In genomic region chr11:12220305-12220704, GRCh38 we compare ENCODE assay signal across 15 cellular contexts.
DNase-seq lines count a peak whose midpoint lies in the region; ATAC-seq, FAIRE-seq and TF ChIP-seq lines count a peak whose summit lies in the region.
"Had no signal": no experiment of that assay in that cellular context is flagged by ENCODE, and none has a peak within 500 bp of the region (broad histone marks: within the 10 kb centered on the region; RNA-seq: fewer than 3 reads in every experiment).

No MANE protein-coding gene starts in this region.

- no peak overlapping the region for H3K27ac ChIP-seq in H9 (ENCODE audit: insufficient read length, low read depth, low read length)
- H3K27ac ChIP-seq in sigmoid colon: peak overlapping the region; percentile 66 to 89 (median 76)
- no peak overlapping the region for H3K27ac ChIP-seq in kidney (ENCODE audit: low read depth in 2 of 2, low read length in 2 of 2)
- H3K27ac ChIP-seq: SK-N-MC had no signal

- peaks cover 4 to 12% of the 10 kb centered on the region in 2 experiments for H3K4me1 Mint-ChIP-seq in H9

- 0 out of 2 replicates have a peak overlapping the region, but pooled peaks have one; percentile 39 for H3K14ac ChIP-seq in H9 (ENCODE audit: insufficient read depth, low read length)

- H2BK15ac ChIP-seq in H9 (ENCODE audit: low read depth, low read length): no peak overlapping the region

- H2BK20ac ChIP-seq in H9 (ENCODE audit: low read depth, low read length, poor library complexity, severe bottlenecking): no peak overlapping the region

- H3K18ac ChIP-seq in H9 (ENCODE audit: insufficient read length, low read depth, low read length): no peak overlapping the region

- no peak overlapping the region for H3T11ph ChIP-seq in H9 (ENCODE audit: low read length)

- no peaks in the 10 kb centered on the region for H3K4me1 ChIP-seq in H9 (ENCODE audit: insufficient read depth, low read length)
- peaks cover 0 to 94% (median 78%) of the 10 kb centered on the region in 4 donors for H3K4me1 ChIP-seq in sigmoid colon
- H3K4me1 ChIP-seq in kidney (ENCODE audit: control insufficient read depth in 1 of 2, insufficient read depth in 1 of 2, low read depth in 1 of 2, low read length in 2 of 2): peaks cover 0 to 3% of the 10 kb centered on the region in 2 donors

- H3K27ac Mint-ChIP-seq in H9: peak overlapping the region in 1 of 3 experiments; percentile 14; a peak in 1 of 7 replicates
- H3K27ac Mint-ChIP-seq: activated CD4-positive, alpha-beta T cell treated with anti-CD3 and anti-CD28 coated beads, Interleukin-2, amount 10 ng/mL, durations not matched to agents 7 days and 5 days; CD8-positive, alpha-beta T cell had no signal

- no CpG with 5 or more reads among the region's 11 CpGs for WGBS in H9 (ENCODE audit: extremely low coverage, insufficient read length, low lambda C conversion rate)
- 85 to 87% methylated on average over 11 of the region's 11 CpGs for WGBS in sigmoid colon, 2 donors

- H3K27me3 ChIP-seq in H9 (ENCODE audit: insufficient read depth, low read length): no peaks in the 10 kb centered on the region
- no peaks in the 10 kb centered on the region for H3K27me3 ChIP-seq in sigmoid colon

- TF ChIP-seq CTCF in H9 (conservative IDR thresholded peaks at IDR 0.05) (no peak), sigmoid colon (IDR thresholded peaks at IDR 0.05) (no peak), kidney (IDR thresholded peaks at IDR 0.05; ENCODE audit: borderline replicate concordance, extremely low read depth, insufficient read depth) (no peak)

- no peak overlapping the region for H2AK5ac ChIP-seq in H9 (ENCODE audit: insufficient read length, low read length)

- FAIRE-seq in kidney (lab: Jason Lieb, UNC): no peak

- H3K9me3 Mint-ChIP-seq in H9: no peaks in the 10 kb centered on the region
- H3K9me3 Mint-ChIP-seq: activated CD4-positive, alpha-beta T cell treated with anti-CD3 and anti-CD28 coated beads, Interleukin-2, amount 10 ng/mL, durations not matched to agents 7 days and 5 days; CD8-positive, alpha-beta T cell; neural crest cell had no signal

- no peak overlapping the region for H4K91ac ChIP-seq in H9 (ENCODE audit: insufficient read length, low read depth, low read length)

- no peaks in the 10 kb centered on the region for H3K9me3 ChIP-seq in H9 (ENCODE audit: control insufficient read depth, low read depth, low read length)
- H3K9me3 ChIP-seq in sigmoid colon: no peaks in the 10 kb centered on the region
- H3K9me3 ChIP-seq in kidney (ENCODE audit: control insufficient read depth in 1 of 2, low read length in 2 of 2): no peaks in the 10 kb centered on the region

- no peak for DNase-seq in H9
- DNase-seq in cerebellar nuclear complex (lab: John Stamatoyannopoulos, UW): peak; percentile 64 to 92
- peak; percentile 70 to 80 for DNase-seq in hippocampal formation (lab: John Stamatoyannopoulos, UW)
- DNase-seq in sigmoid colon: peak; percentile 94
- DNase-seq in NCI-H146 treated with DMSO at 0.1 percent for 48 hours (lab: John Stamatoyannopoulos, UW; ENCODE audit: unreplicated experiment): no peak
- no peak for DNase-seq in NCI-H146 (lab: John Stamatoyannopoulos, UW)
- DNase-seq in kidney: no peak
- DNase-seq: activated CD4-positive, alpha-beta T cell treated with anti-CD3 and anti-CD28 coated beads, Interleukin-2, amount 10 ng/mL, durations not matched to agents 7 days and 5 days; activated naive CD4-positive, alpha-beta T cell treated with Interleukin-2 at 50 U/mL for 16 hours; CD8-positive, alpha-beta T cell; MM.1S; NCI-H748 treated with DMSO at 0.1 percent for 48 hours had no signal

- H4K8ac ChIP-seq in H9 (replicated peaks; ENCODE audit: insufficient read length, low read depth, low read length): no peak overlapping the region

- no peak for TF ChIP-seq POLR2A in sigmoid colon (IDR thresholded peaks at IDR 0.05)

- peaks cover 9% of the 10 kb centered on the region for H3K27me3 Mint-ChIP-seq in H9 (ENCODE audit: low read depth)
- H3K27me3 Mint-ChIP-seq: activated CD4-positive, alpha-beta T cell treated with anti-CD3 and anti-CD28 coated beads, Interleukin-2, amount 10 ng/mL, durations not matched to agents 7 days and 5 days had no signal

- no peak overlapping the region for H3K4me3 Mint-ChIP-seq in H9
- H3K4me3 Mint-ChIP-seq: activated CD4-positive, alpha-beta T cell treated with anti-CD3 and anti-CD28 coated beads, Interleukin-2, amount 10 ng/mL, durations not matched to agents 7 days and 5 days; CD8-positive, alpha-beta T cell; neural crest cell had no signal

- H3K79me2 ChIP-seq in H9 (ENCODE audit: insufficient read depth, low read length): no peaks in the 10 kb centered on the region

- H3K9ac ChIP-seq in H9 (ENCODE audit: extremely low read depth, insufficient read length, low read length) (no peak overlapping the region), kidney (ENCODE audit: low read length in 2 of 2) (no peak overlapping the region)

- H4K5ac ChIP-seq in H9 (ENCODE audit: insufficient read length, low read depth, low read length): no peak overlapping the region

- H3K79me1 ChIP-seq in H9 (ENCODE audit: insufficient read depth, low read depth, low read length, poor library complexity, severe bottlenecking): no peaks in the 10 kb centered on the region

- H3K4me3 ChIP-seq in sigmoid colon: no peak overlapping the region
- no peak overlapping the region for H3K4me3 ChIP-seq in kidney (ENCODE audit: low read length in 2 of 2)
- H3K4me3 ChIP-seq: SK-N-MC had no signal

- no peak overlapping the region for H3K4ac ChIP-seq in H9 (ENCODE audit: low read depth, low read length)

- no peak overlapping the region for H3K23ac ChIP-seq in H9 (ENCODE audit: insufficient read length, low read depth, low read length)

- no peaks in the 10 kb centered on the region for H3K36me3 Mint-ChIP-seq in H9 (ENCODE audit: insufficient read depth in 1 of 3, low read depth in 3 of 3)

- H3K36me3 ChIP-seq in sigmoid colon (peaks cover 3 to 26% (median 9%) of the 10 kb centered on the region in 4 donors), kidney (ENCODE audit: control insufficient read depth in 1 of 2, insufficient read depth in 2 of 2, low read length in 2 of 2) (no peaks in the 10 kb centered on the region)

- no peak overlapping the region for H2BK12ac ChIP-seq in H9 (ENCODE audit: insufficient read length, low read depth, low read length)

- H4K20me1 ChIP-seq in H9 (ENCODE audit: control insufficient read depth, insufficient read depth, insufficient read length): no peaks in the 10 kb centered on the region

- H2BK120ac ChIP-seq in H9 (ENCODE audit: low read depth, low read length, poor library complexity, severe bottlenecking): no peak overlapping the region

- H2AFZ ChIP-seq in H9 (ENCODE audit: low read length): no peak overlapping the region

- ATAC-seq in HG02870 (IDR thresholded peaks at IDR 0.05; ENCODE audit: unreplicated experiment): no peak
- ATAC-seq: CD8-positive, alpha-beta T cell had no signal

- TF ChIP-seq EP300 in sigmoid colon (IDR thresholded peaks at IDR 0.05): no peak

- intact Hi-C loops in sigmoid colon (cut with DNase I): loop anchor here (2.0 kb wide), 1 partner anchor 102 kb away; no protein-coding TSS in a partner anchor
- intact Hi-C loops in kidney (cut with DNase I): no loop called here

- H3K23me2 ChIP-seq in H9 (ENCODE audit: insufficient read length, low read depth, low read length, poor library complexity, severe bottlenecking): no peaks in the 10 kb centered on the region

- H3K56ac ChIP-seq in H9 (ENCODE audit: insufficient read length, low read depth, low read length): no peak overlapping the region

- no peak overlapping the region for H3K4me2 ChIP-seq in H9 (ENCODE audit: insufficient read depth, insufficient read length, low read length)

- H2BK5ac ChIP-seq in H9 (ENCODE audit: insufficient read length, low read length): no peak overlapping the region

Comparison
In these comparisons a context has a peak if more than half of its experiments do, and no peak if none do; other contexts are left out.
1. DNase-seq: peak in cerebellar nuclear complex (2 of 2), hippocampal formation (2 of 2) and sigmoid colon (single experiment); none in H9 (single experiment), NCI-H146 treated with DMSO at 0.1 percent for 48 hours (single experiment), NCI-H146 (single experiment) and kidney (single experiment).
2. H3K27ac ChIP-seq: peak in sigmoid colon (4 of 4); none in H9 (single experiment) and kidney (0 of 2).